In the genomic region with DNA sequence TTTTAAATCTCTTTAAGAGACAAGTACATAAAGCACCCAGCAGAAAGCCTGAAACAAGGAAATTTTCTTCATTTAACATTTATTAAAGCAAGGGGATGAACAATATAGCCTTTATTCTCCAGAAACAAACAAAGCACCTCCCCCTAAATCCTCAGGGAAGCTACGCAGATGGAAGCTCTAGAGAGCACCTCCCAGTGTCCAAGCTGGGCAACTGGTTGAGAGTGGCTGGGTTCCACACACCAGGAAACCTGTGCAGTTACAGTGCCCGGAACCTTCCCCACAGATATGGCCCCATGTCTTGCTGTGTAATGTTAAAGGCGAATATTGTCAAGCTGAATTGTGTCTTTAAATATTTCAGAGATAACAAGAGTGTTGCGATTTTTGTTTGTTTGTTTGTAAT, we compare ENCODE assay signal across 25 cellular contexts. TPM values are rescaled to one million over a fixed set of nuclear protein-coding genes. Genes with fewer than 3 reads are reported as not detected.
"Had no signal": no experiment of that assay in that cellular context is flagged by ENCODE, and none has a peak within 500 bp of the region (broad histone marks: within the 10 kb centered on the region; RNA-seq: fewer than 3 reads in every experiment).

No MANE protein-coding gene starts in this region.

- H3K27ac ChIP-seq: ascending aorta, breast epithelium, gastrocnemius medialis, heart left ventricle, left lung, psoas muscle, stomach had no signal

- H3K4me1 ChIP-seq: ascending aorta, breast epithelium, gastrocnemius medialis, heart left ventricle, left lung, psoas muscle, stomach had no signal

- H3K4me3 Mint-ChIP-seq: activated CD4-positive, alpha-beta T cell treated with anti-CD3 and anti-CD28 coated beads for 36 hours; activated naive CD4-positive, alpha-beta T cell treated with anti-CD3 and anti-CD28 coated beads, Interleukin-2, amount 50 U/mL, for 24 hours; dendritic cell treated with granulocyte-macrophage colony-stimulating factor and Interleukin-4, amounts not matched to agents 40 ng/mL and 50 ng/mL, for 4 days; neural crest cell; stimulated activated effector memory CD8-positive, alpha-beta T cell treated with anti-CD3 and anti-CD28 coated beads, Interleukin-12 subunit alpha, Interleukin-12 subunit beta, amount 100 ng/mL, for 72 hours; type B pancreatic cell had no signal

- H3K9me3 Mint-ChIP-seq: neural crest cell had no signal

- DNase-seq: activated CD4-positive, alpha-beta T cell treated with anti-CD3 and anti-CD28 coated beads for 36 hours; activated CD4-positive, alpha-beta T cell treated with anti-CD3 and anti-CD28 coated beads, Interleukin-2, amount 50 U/mL, for 48 hours; activated gamma-delta T cell; gastrocnemius medialis; heart left ventricle; left lung; psoas muscle; stimulated activated CD4-positive, alpha-beta T cell treated with anti-CD3 and anti-CD28 coated beads, Interleukin-4, amount 100 ng/mL, for 24 hours; stomach had no signal

- H3K4me1 Mint-ChIP-seq: activated naive CD4-positive, alpha-beta T cell treated with anti-CD3 and anti-CD28 coated beads, Interleukin-2, amount 50 U/mL, for 24 hours; stimulated activated effector memory CD8-positive, alpha-beta T cell treated with anti-CD3 and anti-CD28 coated beads, Interleukin-12 subunit alpha, Interleukin-12 subunit beta, amount 100 ng/mL, for 72 hours had no signal

- H3K27ac Mint-ChIP-seq: activated CD4-positive, alpha-beta T cell treated with anti-CD3 and anti-CD28 coated beads for 36 hours; activated naive CD4-positive, alpha-beta T cell treated with anti-CD3 and anti-CD28 coated beads, Interleukin-2, amount 50 U/mL, for 24 hours; dendritic cell treated with granulocyte-macrophage colony-stimulating factor and Interleukin-4, amounts not matched to agents 40 ng/mL and 50 ng/mL, for 4 days; stimulated activated effector memory CD8-positive, alpha-beta T cell treated with anti-CD3 and anti-CD28 coated beads, Interleukin-12 subunit alpha, Interleukin-12 subunit beta, amount 100 ng/mL, for 72 hours; type B pancreatic cell had no signal

- H3K4me3 ChIP-seq: ascending aorta, breast epithelium, gastrocnemius medialis, heart left ventricle, left lung, psoas muscle, smooth muscle cell, stomach had no signal

- H3K27me3 ChIP-seq: ascending aorta, breast epithelium, gastrocnemius medialis, heart left ventricle, left lung, stomach had no signal

- H3K27me3 Mint-ChIP-seq: activated CD4-positive, alpha-beta T cell treated with anti-CD3 and anti-CD28 coated beads for 36 hours; activated naive CD4-positive, alpha-beta T cell treated with anti-CD3 and anti-CD28 coated beads, Interleukin-2, amount 50 U/mL, for 24 hours; dendritic cell treated with granulocyte-macrophage colony-stimulating factor and Interleukin-4, amounts not matched to agents 40 ng/mL and 50 ng/mL, for 4 days; type B pancreatic cell had no signal

- H3K36me3 ChIP-seq: ascending aorta, breast epithelium, gastrocnemius medialis, heart left ventricle, left lung, stomach had no signal

- H3K36me3 Mint-ChIP-seq: activated naive CD4-positive, alpha-beta T cell treated with anti-CD3 and anti-CD28 coated beads, Interleukin-2, amount 50 U/mL, for 24 hours; stimulated activated effector memory CD8-positive, alpha-beta T cell treated with anti-CD3 and anti-CD28 coated beads, Interleukin-12 subunit alpha, Interleukin-12 subunit beta, amount 100 ng/mL, for 72 hours; type B pancreatic cell had no signal

- ATAC-seq: activated CD4-positive, alpha-beta T cell treated with anti-CD3 and anti-CD28 coated beads for 36 hours; gastrocnemius medialis; heart left ventricle; left lung; psoas muscle; sciatic nerve; stimulated activated effector memory CD8-positive, alpha-beta T cell treated with anti-CD3 and anti-CD28 coated beads, Interleukin-12 subunit alpha, Interleukin-12 subunit beta, amount 100 ng/mL, for 72 hours had no signal

- H3K9me3 ChIP-seq: ascending aorta, breast epithelium, gastrocnemius medialis, heart left ventricle, psoas muscle had no signal

RNA-seq across cellular contexts. Expression of gene TRIML1, which starts 8.9 kb away (rescaled TPM):
- total RNA-seq: activated CD4-positive, alpha-beta T cell treated with anti-CD3 and anti-CD28 coated beads for 36 hours; ascending aorta; breast epithelium; epithelial cell of proximal tubule; fibroblast of lung; gastrocnemius medialis; heart left ventricle; kidney epithelial cell; left lung; lung microvascular endothelial cell; neural crest cell; osteoblast; psoas muscle; sciatic nerve; smooth muscle cell; stomach; T-helper 2 cell treated with Interferon-gamma antibody and Interleukin-4, amounts not matched to agents 100 ng/mL and 5 ng/mL, for 36 hours; temporal lobe had no signal

RNA-seq across cellular contexts. Expression of gene TRIML2, which starts 21.0 kb away (rescaled TPM):
- total RNA-seq: activated CD4-positive, alpha-beta T cell treated with anti-CD3 and anti-CD28 coated beads for 36 hours; ascending aorta; breast epithelium; epithelial cell of proximal tubule; gastrocnemius medialis; heart left ventricle; left lung; lung microvascular endothelial cell; neural crest cell; osteoblast; psoas muscle; sciatic nerve; stomach; T-helper 2 cell treated with Interferon-gamma antibody and Interleukin-4, amounts not matched to agents 100 ng/mL and 5 ng/mL, for 36 hours; temporal lobe had no signal
